Comparison of ENCODE assay signal across 1 cellular context in genomic region chr1:47178665-47179022, GRCh38.
TF ChIP-seq lines count a peak whose summit lies in the region.

No MANE protein-coding gene starts in this region.

TF ChIP-seq in GM23338, 12 proteins besides CTCF, POLR2A, EP300 and RAD21 (continued from another document):
- no peak for TF ChIP-seq ZNF462 (CRISPR knock-in tag; IDR thresholded peaks at IDR 0.05)
- no peak for TF ChIP-seq ETS1 (IDR thresholded peaks at IDR 0.05)
- no peak for TF ChIP-seq POLR2AphosphoS5 (IDR thresholded peaks at IDR 0.05; ENCODE audit: low read depth)
- TF ChIP-seq EZH2phosphoT487 (IDR thresholded peaks at IDR 0.05; ENCODE audit: unreplicated experiment), result no peak
- TF ChIP-seq CREB1 (CRISPR knock-in tag; IDR thresholded peaks at IDR 0.05; ENCODE audit: low read depth), result no peak
- no peak for TF ChIP-seq JUNB (IDR thresholded peaks at IDR 0.05; ENCODE audit: unreplicated experiment)
TF ChIP-seq in GM23338: peak in this region for 0.
